Comparison of ENCODE assay signal across 1 cellular context in genomic region chr7:32495298-32496051, GRCh38.
A peak's percentile ranks its signal among the peaks of the same experiment; 100 is the strongest.
TF ChIP-seq lines count a peak whose summit lies in the region.

Gene AVL9, plus strand, starts transcription at chr7:32495489. Its CDS starts 221 bp downstream, at chr7:32495710.

TF ChIP-seq in HepG2, 621 proteins besides CTCF, POLR2A, EP300 and RAD21 (continued from another document and continues in another):
- TF ChIP-seq IRF9 (CRISPR knock-in tag; IDR thresholded peaks at IDR 0.05; ENCODE audit: borderline replicate concordance) (peak; percentile 81), XBP1 (CRISPR knock-in tag; IDR thresholded peaks at IDR 0.05) (0 out of 2 replicates have a peak, but pooled peaks have one; percentile 53), HDAC2 (CRISPR knock-in tag; IDR thresholded peaks at IDR 0.05) (0 out of 2 replicates have a peak, but pooled peaks have one; percentile 36), FIP1L1 (IDR thresholded peaks at IDR 0.05; ENCODE audit: borderline replicate concordance, insufficient read depth, low read depth, low read length) (no peak), ZNF367 (CRISPR knock-in tag; IDR thresholded peaks at IDR 0.05; ENCODE audit: borderline replicate concordance) (no peak), MYNN (CRISPR knock-in tag; IDR thresholded peaks at IDR 0.05; ENCODE audit: low read depth) (no peak), PBX2 (CRISPR knock-in tag; IDR thresholded peaks at IDR 0.05) (peak; percentile 40; the same call in 1 of the 2 replicates), ZNF557 (CRISPR knock-in tag; IDR thresholded peaks at IDR 0.05) (peak; percentile 75; the same call in 1 of the 2 replicates), ZNF709 (CRISPR knock-in tag; IDR thresholded peaks at IDR 0.05) (0 out of 2 replicates have a peak, but pooled peaks have one; percentile 39), TAF15 (IDR thresholded peaks at IDR 0.05; ENCODE audit: low read depth, low read length, poor library complexity, severe bottlenecking) (peak; percentile 64), RBFOX2 (IDR thresholded peaks at IDR 0.05; ENCODE audit: low read depth, low read length) (peak; percentile 99), NRL (CRISPR knock-in tag; IDR thresholded peaks at IDR 0.05; ENCODE audit: borderline replicate concordance) (peak; percentile 55; the same call in 1 of the 2 replicates), ZBTB40 (IDR thresholded peaks at IDR 0.05) (no peak), ZBTB40 (CRISPR knock-in tag; IDR thresholded peaks at IDR 0.05) (peak; percentile 77), DRAP1 (CRISPR knock-in tag; IDR thresholded peaks at IDR 0.05) (peak; percentile 52), MZF1 (CRISPR knock-in tag; IDR thresholded peaks at IDR 0.05; ENCODE audit: borderline replicate concordance) (no peak), RFXAP (CRISPR knock-in tag; IDR thresholded peaks at IDR 0.05; ENCODE audit: borderline replicate concordance) (peak; percentile 80), SP5 (CRISPR knock-in tag; IDR thresholded peaks at IDR 0.05; ENCODE audit: borderline replicate concordance, low read depth) (peak; percentile 73), HNRNPK (IDR thresholded peaks at IDR 0.05; ENCODE audit: low read depth, low read length, poor library complexity, severe bottlenecking) (peak; percentile 88), ZNF136 (CRISPR knock-in tag; IDR thresholded peaks at IDR 0.05; ENCODE audit: low read depth) (no peak), ATF7 (IDR thresholded peaks at IDR 0.05) (no peak), ATF7 (CRISPR knock-in tag; IDR thresholded peaks at IDR 0.05) (0 out of 2 replicates have a peak, but pooled peaks have one; percentile 71), ZNF816 (CRISPR knock-in tag; IDR thresholded peaks at IDR 0.05; ENCODE audit: borderline replicate concordance) (0 out of 2 replicates have a peak, but pooled peaks have one; percentile 71), MEF2D (CRISPR knock-in tag; IDR thresholded peaks at IDR 0.05) (no peak), MYPOP (CRISPR knock-in tag; IDR thresholded peaks at IDR 0.05) (peak; percentile 9; the same call in 1 of the 2 replicates), ZNF143 (CRISPR knock-in tag; IDR thresholded peaks at IDR 0.05) (peak; percentile 44; the same call in 1 of the 2 replicates), ZNF883 (CRISPR knock-in tag; IDR thresholded peaks at IDR 0.05; ENCODE audit: not compliant biosample characterization) (peak; percentile 93), RFX3 (CRISPR knock-in tag; IDR thresholded peaks at IDR 0.05) (no peak), ZBTB42 (CRISPR knock-in tag; IDR thresholded peaks at IDR 0.05) (no peak), ZNF660 (CRISPR knock-in tag; IDR thresholded peaks at IDR 0.05; ENCODE audit: borderline replicate concordance, low read depth) (no peak), RARA (CRISPR knock-in tag; IDR thresholded peaks at IDR 0.05) (0 out of 2 replicates have a peak, but pooled peaks have one; percentile 31), ZKSCAN5 (CRISPR knock-in tag; IDR thresholded peaks at IDR 0.05) (no peak), ZNF431 (CRISPR knock-in tag; IDR thresholded peaks at IDR 0.05; ENCODE audit: borderline replicate concordance, low read depth) (peak; percentile 63; the same call in 1 of the 2 replicates), ZNF280B (CRISPR knock-in tag; IDR thresholded peaks at IDR 0.05; ENCODE audit: borderline replicate concordance) (peak; percentile 84; the same call in 1 of the 2 replicates), ZNF331 (CRISPR knock-in tag; IDR thresholded peaks at IDR 0.05) (peak; percentile 76), STAT6 (CRISPR knock-in tag; IDR thresholded peaks at IDR 0.05; ENCODE audit: borderline replicate concordance) (no peak)
